Comparison of ENCODE assay signal across 20 cellular contexts in the genomic region with DNA sequence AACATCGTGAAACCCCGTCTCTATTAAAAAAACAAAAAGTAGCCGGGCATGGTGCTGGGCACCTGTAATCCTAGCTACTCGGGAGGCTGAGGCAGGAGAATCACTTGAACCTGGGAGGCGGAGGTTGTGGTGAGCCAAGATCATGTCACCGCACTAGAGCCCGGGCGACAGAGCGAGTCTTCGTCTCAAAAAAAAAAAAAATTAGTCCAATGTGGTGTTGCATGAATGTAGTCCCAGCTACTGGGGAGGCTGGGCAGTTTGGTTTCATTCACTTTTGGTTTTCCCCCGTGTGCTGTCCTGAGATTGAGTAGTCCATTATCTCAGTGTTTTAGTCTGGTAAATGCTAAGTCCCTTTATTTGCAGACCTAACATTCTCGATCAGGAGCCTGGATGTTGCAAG. TPM values are rescaled to one million over a fixed set of nuclear protein-coding genes. Genes with fewer than 3 reads are reported as not detected.
DNase-seq lines count a peak whose midpoint lies in the region; ATAC-seq, FAIRE-seq and TF ChIP-seq lines count a peak whose summit lies in the region.
"Had no signal": no experiment of that assay in that cellular context is flagged by ENCODE, and none has a peak within 500 bp of the region (broad histone marks: within the 10 kb centered on the region; RNA-seq: fewer than 3 reads in every experiment).

No MANE protein-coding gene starts in this region.

- peaks cover 20% of the 10 kb centered on the region for H3K36me3 Mint-ChIP-seq in nephron progenitor cell (ENCODE audit: low read depth)

- CTCF ChIA-PET in HepG2 (lab: Yijun Ruan, JAX; ENCODE audit: low intra/inter-chr PET ratio, low total read pairs) = no interaction called here

- TF ChIP-seq POLR2A in HepG2 (IDR thresholded peaks at IDR 0.05; ENCODE audit: insufficient read depth in 1 of 2, low read depth in 2 of 2, low read length in 2 of 2) = no peak
- no peak for TF ChIP-seq POLR2A in right lobe of liver (IDR thresholded peaks at IDR 0.05)

- H3K79me2 ChIP-seq in HepG2 (ENCODE audit: insufficient read depth, low read length) = no peaks in the 10 kb centered on the region

- no peak overlapping the region for H3K27ac ChIP-seq in HepG2 (ENCODE audit: extremely low read length, insufficient read depth, low read length)
- H3K27ac ChIP-seq in right lobe of liver = no peak overlapping the region
- H3K27ac ChIP-seq: 22Rv1; A549; BLaER1 treated with 17β-estradiol and CSF1 and Interleukin-3, amounts not matched to agents 10 nM and 100 nM; C4-2B had no signal

- no peaks in the 10 kb centered on the region; the same call in 1 of the 2 replicates for H4K20me1 ChIP-seq in HepG2 (ENCODE audit: insufficient read depth, low read length)
- H4K20me1 ChIP-seq: BLaER1 treated with 17β-estradiol and CSF1 and Interleukin-3, amounts not matched to agents 10 nM and 100 nM had no signal

- ATAC-seq in HepG2 (peak; percentile 62), right lobe of liver (no peak), HG02623 (IDR thresholded peaks at IDR 0.05; ENCODE audit: unreplicated experiment) (no peak)
- ATAC-seq: A549; CD8-positive, alpha-beta T cell had no signal

- WGBS in HepG2 (ENCODE audit: low lambda C conversion rate) = 47% methylated on average over 12 of the region's 12 CpGs
- WGBS in right lobe of liver (ENCODE audit: insufficient coverage, low coverage, low lambda C conversion rate, missing lambda C conversion rate) = 82% methylated on average over 7 of the region's 12 CpGs

- TF ChIP-seq EP300 in HepG2 (IDR thresholded peaks at IDR 0.05; ENCODE audit: low read depth in 2 of 2, low read length in 2 of 2) (no peak), HepG2 (CRISPR knock-in tag; IDR thresholded peaks at IDR 0.05; ENCODE audit: borderline replicate concordance) (no peak)

- DNase-seq in HepG2 (ENCODE audit: low spot score) (no peak), right lobe of liver (no peak), nephron progenitor cell (no peak)
- DNase-seq: AML-193; Caco-2; Calu3; CD4-positive, alpha-beta T cell; CD8-positive, alpha-beta T cell; DMS79 treated with DMSO at 0.1 percent for 48 hours; GF-D8 had no signal

- 0 out of 2 replicates have a peak overlapping the region, but pooled peaks have one; percentile 13 for H3K4me2 ChIP-seq in HepG2 (ENCODE audit: low read depth, low read length)
- H3K4me2 ChIP-seq: A549; BLaER1 treated with 17β-estradiol and CSF1 and Interleukin-3, amounts not matched to agents 10 nM and 100 nM had no signal

- peaks cover 19% of the 10 kb centered on the region for H3K4me1 Mint-ChIP-seq in nephron progenitor cell
- H3K4me1 Mint-ChIP-seq: B cell had no signal

- peaks cover 4% of the 10 kb centered on the region for H3K27me3 Mint-ChIP-seq in nephron progenitor cell (ENCODE audit: low read depth, poor library complexity)
- H3K27me3 Mint-ChIP-seq: CD4-positive, alpha-beta T cell had no signal

- in situ Hi-C loops in HepG2 (cut with HindIII; ENCODE audit: extremely low pct_ligation_motif_present, low pct_unique_long_range_greater_than_20kb) = no loop called here

- TF ChIP-seq CTCF in HepG2 (CRISPR knock-in tag; IDR thresholded peaks at IDR 0.05) (no peak), right lobe of liver (IDR thresholded peaks at IDR 0.05) (no peak), nephron progenitor cell (IDR thresholded peaks at IDR 0.05) (no peak)

- H3K27ac Mint-ChIP-seq in nephron progenitor cell = peak overlapping the region; percentile 48
- H3K27ac Mint-ChIP-seq: B cell; CD4-positive, alpha-beta T cell; CD8-positive, alpha-beta T cell had no signal

- BruUV-seq in HepG2 (replicated peaks; lab: Mats Ljungman, UMichigan) = no TSS peak

- H3K9ac ChIP-seq in HepG2 (ENCODE audit: insufficient read depth, low read depth, low read length) = no peak overlapping the region
- H3K9ac ChIP-seq: BLaER1 treated with 17β-estradiol and CSF1 and Interleukin-3, amounts not matched to agents 10 nM and 100 nM had no signal

- H3K4me1 ChIP-seq in HepG2 (ENCODE audit: insufficient read depth, low read length) (no peaks in the 10 kb centered on the region), right lobe of liver (no peaks in the 10 kb centered on the region)
- H3K4me1 ChIP-seq: A549; BLaER1 treated with 17β-estradiol and CSF1 and Interleukin-3, amounts not matched to agents 10 nM and 100 nM; Caco-2 had no signal

- no peaks in the 10 kb centered on the region for H3K9me3 ChIP-seq in HepG2 (ENCODE audit: low read length)
- H3K9me3 ChIP-seq in right lobe of liver = no peaks in the 10 kb centered on the region
- H3K9me3 ChIP-seq: Caco-2 had no signal

- H3K27me3 ChIP-seq in HepG2 (ENCODE audit: control insufficient read depth in 1 of 2, insufficient read depth in 2 of 2, low read length in 2 of 2) (no peaks in the 10 kb centered on the region), right lobe of liver (no peaks in the 10 kb centered on the region)
- H3K27me3 ChIP-seq: BLaER1 treated with 17β-estradiol and CSF1 and Interleukin-3, amounts not matched to agents 10 nM and 100 nM had no signal

- intact Hi-C loops in HepG2 (cut with micrococcal nuclease; ENCODE audit: unreplicated experiment) (no loop called here), right lobe of liver (cut with DNase I) (no loop called here)

- POLR2A ChIA-PET in HepG2 (lab: Yijun Ruan, JAX) = no interaction called here

- H3K36me3 ChIP-seq in HepG2 (replicated peaks in 1 of 2; ENCODE audit: control insufficient read depth in 1 of 2, insufficient read depth in 2 of 2, low read length in 2 of 2) = no peaks in the 10 kb centered on the region
- no peaks in the 10 kb centered on the region for H3K36me3 ChIP-seq in right lobe of liver

- TF ChIP-seq RAD21 in HepG2 (CRISPR knock-in tag; IDR thresholded peaks at IDR 0.05) = no peak

- no peak for FAIRE-seq in HepG2 (lab: Jason Lieb, UNC)
- FAIRE-seq: A549, D721Med, G401.6, GM12891, GM19239 had no signal

- H3K9me3 Mint-ChIP-seq in nephron progenitor cell = peaks cover 19% of the 10 kb centered on the region
- H3K9me3 Mint-ChIP-seq: CD4-positive, alpha-beta T cell had no signal

- H2AFZ ChIP-seq in HepG2 (ENCODE audit: low read length) = no peak overlapping the region

- H3K4me3 Mint-ChIP-seq in nephron progenitor cell = no peak overlapping the region
- H3K4me3 Mint-ChIP-seq: B cell; CD4-positive, alpha-beta T cell; CD8-positive, alpha-beta T cell had no signal

- H3K4me3 ChIP-seq in HepG2 (replicated peaks in 1 of 3; ENCODE audit: insufficient read depth in 1 of 3, low read depth in 2 of 3, low read length in 3 of 3) (no peak overlapping the region), right lobe of liver (no peak overlapping the region)
- H3K4me3 ChIP-seq: A549; BLaER1 treated with 17β-estradiol and CSF1 and Interleukin-3, amounts not matched to agents 10 nM and 100 nM had no signal

RNA-seq across cellular contexts. Expression of a gene that starts 19.5 kb away (rescaled TPM):
- 3,901 and 4,303 TPM in 2 replicates for total RNA-seq in HepG2 (2016; rRNA removed; fragmentation: Illumina TruSeq; extraction: Trizol)
- 8,184 and 8,598 TPM in 2 replicates for total RNA-seq in HepG2 (2016; cell fraction: cytosol; rRNA removed; fragmentation: Illumina TruSeq; extraction: Trizol; ENCODE audit: low read depth)
- total RNA-seq in HepG2 (2016; cell fraction: insoluble cytoplasmic fraction; rRNA removed; fragmentation: Illumina TruSeq; extraction: Trizol) = 4,185 and 4,312 TPM in 2 replicates
- 10,515 and 11,473 TPM in 2 replicates for total RNA-seq in HepG2 (2016; cell fraction: membrane; rRNA removed; fragmentation: Illumina TruSeq; extraction: Trizol)
- 1,563 and 1,683 TPM in 2 replicates for total RNA-seq in HepG2 (2016; cell fraction: nucleus; rRNA removed; fragmentation: Illumina TruSeq; extraction: Trizol)
- polyA plus RNA-seq in HepG2 (2011; rRNA removed) = 7,896 and 8,215 TPM in 2 replicates
- 23,106 and 23,761 TPM in 2 replicates for polyA plus RNA-seq in HepG2 (2011; cell fraction: cytosol; rRNA removed)
- 3,131 and 3,133 TPM in 2 replicates for polyA plus RNA-seq in HepG2 (2011; cell fraction: nucleus; rRNA removed)
- 7,846 and 11,802 TPM in 2 replicates for polyA plus RNA-seq in HepG2 (2012)
- polyA plus RNA-seq in HepG2 (2016; cell fraction: cytosol; fragmentation: Illumina TruSeq; extraction: Trizol; ENCODE audit: low read depth) = 7,461 and 7,652 TPM in 2 replicates
- 2,305 and 2,788 TPM in 2 replicates for polyA plus RNA-seq in HepG2 (2016; cell fraction: insoluble cytoplasmic fraction; fragmentation: Illumina TruSeq; extraction: Trizol; ENCODE audit: low read depth)
- 6,369 and 7,188 TPM in 2 replicates for polyA plus RNA-seq in HepG2 (2016; cell fraction: membrane; fragmentation: Illumina TruSeq; extraction: Trizol; ENCODE audit: low read depth)
- polyA plus RNA-seq in HepG2 (2016; cell fraction: nucleus; fragmentation: Illumina TruSeq; extraction: Trizol; ENCODE audit: insufficient read depth, low read depth) = 1,882 and 2,182 TPM in 2 replicates
- polyA minus RNA-seq in HepG2 (2011; rRNA and poly(A)+ RNA removed; ENCODE audit: low replicate concordance) = 1,545 and 1,558 TPM in 2 replicates
- polyA minus RNA-seq in HepG2 (2011; cell fraction: cytosol; rRNA and poly(A)+ RNA removed) = 502 and 598 TPM in 2 replicates
- 266 and 310 TPM in 2 replicates for polyA minus RNA-seq in HepG2 (2011; cell fraction: nucleus; rRNA and poly(A)+ RNA removed)
- total RNA-seq in right lobe of liver = 1,000 to 10,000 TPM in 2 of 6 experiments, 100 to 1,000 TPM in 4; 431 to 1,761 (median 531) TPM

RNA-seq across cellular contexts. Expression of a gene that starts 32.0 kb away (rescaled TPM):
- total RNA-seq in HepG2 (2016; rRNA removed; fragmentation: Illumina TruSeq; extraction: Trizol) = 36.2 and 49.8 TPM in 2 replicates
- 25.3 and 29.2 TPM in 2 replicates for total RNA-seq in HepG2 (2016; cell fraction: cytosol; rRNA removed; fragmentation: Illumina TruSeq; extraction: Trizol; ENCODE audit: low read depth)
- 37.2 and 49.2 TPM in 2 replicates for total RNA-seq in HepG2 (2016; cell fraction: insoluble cytoplasmic fraction; rRNA removed; fragmentation: Illumina TruSeq; extraction: Trizol)
- 30.8 and 32.4 TPM in 2 replicates for total RNA-seq in HepG2 (2016; cell fraction: membrane; rRNA removed; fragmentation: Illumina TruSeq; extraction: Trizol)
- total RNA-seq in HepG2 (2016; cell fraction: nucleus; rRNA removed; fragmentation: Illumina TruSeq; extraction: Trizol) = 18.7 and 21.3 TPM in 2 replicates
- polyA plus RNA-seq in HepG2 (2011; rRNA removed) = 3.9 and 7.0 TPM in 2 replicates
- polyA plus RNA-seq in HepG2 (2011; cell fraction: cytosol; rRNA removed) = 4.2 and 4.3 TPM in 2 replicates
- polyA plus RNA-seq in HepG2 (2011; cell fraction: nucleus; rRNA removed) = 1.9 and 2.1 TPM in 2 replicates
- 4.8 and 6.0 TPM in 2 replicates for polyA plus RNA-seq in HepG2 (2012)
- 14.3 and 17.0 TPM in 2 replicates for polyA plus RNA-seq in HepG2 (2016; cell fraction: cytosol; fragmentation: Illumina TruSeq; extraction: Trizol; ENCODE audit: low read depth)
- polyA plus RNA-seq in HepG2 (2016; cell fraction: insoluble cytoplasmic fraction; fragmentation: Illumina TruSeq; extraction: Trizol; ENCODE audit: low read depth) = 36.2 and 39.0 TPM in 2 replicates
- 16.8 and 17.0 TPM in 2 replicates for polyA plus RNA-seq in HepG2 (2016; cell fraction: membrane; fragmentation: Illumina TruSeq; extraction: Trizol; ENCODE audit: low read depth)
- 17.4 and 22.9 TPM in 2 replicates for polyA plus RNA-seq in HepG2 (2016; cell fraction: nucleus; fragmentation: Illumina TruSeq; extraction: Trizol; ENCODE audit: insufficient read depth, low read depth)
- polyA minus RNA-seq in HepG2 (2011; rRNA and poly(A)+ RNA removed; ENCODE audit: low replicate concordance) = 6.5 and 13.4 TPM in 2 replicates
- polyA minus RNA-seq in HepG2 (2011; cell fraction: cytosol; rRNA and poly(A)+ RNA removed) = 3.0 and 4.6 TPM in 2 replicates
- 9.0 and 10.3 TPM in 2 replicates for polyA minus RNA-seq in HepG2 (2011; cell fraction: nucleus; rRNA and poly(A)+ RNA removed)
- 1 to 10 TPM; 3.1 to 5.6 (median 4.3) TPM for total RNA-seq in right lobe of liver

RNA-seq across cellular contexts. Expression of a gene that starts 53.7 kb away (rescaled TPM):
- total RNA-seq in HepG2 (2016; rRNA removed; fragmentation: Illumina TruSeq; extraction: Trizol) = 294 and 383 TPM in 2 replicates
- 88.6 and 90.1 TPM in 2 replicates for total RNA-seq in HepG2 (2016; cell fraction: cytosol; rRNA removed; fragmentation: Illumina TruSeq; extraction: Trizol; ENCODE audit: low read depth)
- 283 and 392 TPM in 2 replicates for total RNA-seq in HepG2 (2016; cell fraction: insoluble cytoplasmic fraction; rRNA removed; fragmentation: Illumina TruSeq; extraction: Trizol)
- 101 and 102 TPM in 2 replicates for total RNA-seq in HepG2 (2016; cell fraction: membrane; rRNA removed; fragmentation: Illumina TruSeq; extraction: Trizol)
- 94.7 and 104 TPM in 2 replicates for total RNA-seq in HepG2 (2016; cell fraction: nucleus; rRNA removed; fragmentation: Illumina TruSeq; extraction: Trizol)
- 84.2 and 90.0 TPM in 2 replicates for polyA plus RNA-seq in HepG2 (2011; rRNA removed)
- polyA plus RNA-seq in HepG2 (2011; cell fraction: cytosol; rRNA removed) = 86.6 and 126 TPM in 2 replicates
- 25.3 and 33.1 TPM in 2 replicates for polyA plus RNA-seq in HepG2 (2011; cell fraction: nucleus; rRNA removed)
- 175 and 257 TPM in 2 replicates for polyA plus RNA-seq in HepG2 (2012)
- 98.6 and 103 TPM in 2 replicates for polyA plus RNA-seq in HepG2 (2016; cell fraction: cytosol; fragmentation: Illumina TruSeq; extraction: Trizol; ENCODE audit: low read depth)
- polyA plus RNA-seq in HepG2 (2016; cell fraction: insoluble cytoplasmic fraction; fragmentation: Illumina TruSeq; extraction: Trizol; ENCODE audit: low read depth) = 442 and 461 TPM in 2 replicates
- 108 and 109 TPM in 2 replicates for polyA plus RNA-seq in HepG2 (2016; cell fraction: membrane; fragmentation: Illumina TruSeq; extraction: Trizol; ENCODE audit: low read depth)
- polyA plus RNA-seq in HepG2 (2016; cell fraction: nucleus; fragmentation: Illumina TruSeq; extraction: Trizol; ENCODE audit: insufficient read depth, low read depth) = 176 and 178 TPM in 2 replicates
- polyA minus RNA-seq in HepG2 (2011; rRNA and poly(A)+ RNA removed; ENCODE audit: low replicate concordance) = 4.9 and 21.4 TPM in 2 replicates
- 35.3 and 38.6 TPM in 2 replicates for polyA minus RNA-seq in HepG2 (2011; cell fraction: cytosol; rRNA and poly(A)+ RNA removed)
- 19.6 and 28.7 TPM in 2 replicates for polyA minus RNA-seq in HepG2 (2011; cell fraction: nucleus; rRNA and poly(A)+ RNA removed)
- 100 to 1,000 TPM in 2 of 6 experiments, 10 to 100 TPM in 4; 67.4 to 157 (median 82.7) TPM for total RNA-seq in right lobe of liver

RNA-seq across cellular contexts. Expression of a gene that starts 53.9 kb away (rescaled TPM):
- total RNA-seq in HepG2 (2016; rRNA removed; fragmentation: Illumina TruSeq; extraction: Trizol) (47.2 and 51.9 TPM in 2 replicates), right lobe of liver (10 to 100 TPM; 26.1 to 37.0 (median 30.5) TPM)
- total RNA-seq in HepG2 (2016; cell fraction: cytosol; rRNA removed; fragmentation: Illumina TruSeq; extraction: Trizol; ENCODE audit: low read depth) = 11.1 and 14.0 TPM in 2 replicates
- total RNA-seq in HepG2 (2016; cell fraction: insoluble cytoplasmic fraction; rRNA removed; fragmentation: Illumina TruSeq; extraction: Trizol) = 50.9 and 51.9 TPM in 2 replicates
- 47.8 and 48.8 TPM in 2 replicates for total RNA-seq in HepG2 (2016; cell fraction: membrane; rRNA removed; fragmentation: Illumina TruSeq; extraction: Trizol)
- 35.6 and 35.7 TPM in 2 replicates for total RNA-seq in HepG2 (2016; cell fraction: nucleus; rRNA removed; fragmentation: Illumina TruSeq; extraction: Trizol)
- polyA plus RNA-seq in HepG2 (2011; rRNA removed) = 12.4 and 12.9 TPM in 2 replicates
- 11.6 and 13.5 TPM in 2 replicates for polyA plus RNA-seq in HepG2 (2011; cell fraction: cytosol; rRNA removed)
- 4.6 and 5.3 TPM in 2 replicates for polyA plus RNA-seq in HepG2 (2011; cell fraction: nucleus; rRNA removed)
- polyA plus RNA-seq in HepG2 (2012) = 4.2 and 5.5 TPM in 2 replicates
- polyA plus RNA-seq in HepG2 (2016; cell fraction: cytosol; fragmentation: Illumina TruSeq; extraction: Trizol; ENCODE audit: low read depth) = 9.6 and 11.4 TPM in 2 replicates
- 42.7 and 53.6 TPM in 2 replicates for polyA plus RNA-seq in HepG2 (2016; cell fraction: insoluble cytoplasmic fraction; fragmentation: Illumina TruSeq; extraction: Trizol; ENCODE audit: low read depth)
- polyA plus RNA-seq in HepG2 (2016; cell fraction: membrane; fragmentation: Illumina TruSeq; extraction: Trizol; ENCODE audit: low read depth) = 30.4 and 34.7 TPM in 2 replicates
- 41.5 and 42.4 TPM in 2 replicates for polyA plus RNA-seq in HepG2 (2016; cell fraction: nucleus; fragmentation: Illumina TruSeq; extraction: Trizol; ENCODE audit: insufficient read depth, low read depth)
- polyA minus RNA-seq in HepG2 (2011; rRNA and poly(A)+ RNA removed; ENCODE audit: low replicate concordance) = 13.7 and 21.0 TPM in 2 replicates
- 14.9 and 15.9 TPM in 2 replicates for polyA minus RNA-seq in HepG2 (2011; cell fraction: cytosol; rRNA and poly(A)+ RNA removed)
- polyA minus RNA-seq in HepG2 (2011; cell fraction: nucleus; rRNA and poly(A)+ RNA removed) = 10.3 and 10.8 TPM in 2 replicates
